24 cellular contexts compared by ENCODE assay signal in the genomic region with DNA sequence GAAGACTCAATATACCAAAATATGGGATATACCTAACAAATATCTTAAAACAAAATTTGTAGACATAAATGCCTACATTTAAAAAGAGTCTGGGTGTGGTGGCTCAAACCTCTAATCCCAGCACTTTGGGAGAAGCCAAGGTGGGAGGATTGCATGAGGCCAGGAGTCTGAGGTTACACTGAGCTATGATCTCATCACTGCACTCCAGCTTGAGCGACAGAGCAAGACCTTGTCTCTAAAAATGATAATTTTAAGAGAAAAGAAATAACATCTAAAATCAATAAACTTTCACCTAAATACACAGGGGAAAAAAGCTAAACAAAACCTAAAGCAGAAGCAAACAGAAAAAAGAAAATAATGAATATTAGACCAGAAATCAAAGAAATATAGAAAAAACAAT.
"Had no signal": no experiment of that assay in that cellular context is flagged by ENCODE, and none has a peak within 500 bp of the region (broad histone marks: within the 10 kb centered on the region; RNA-seq: fewer than 3 reads in every experiment).

No MANE protein-coding gene starts in this region.

- H3K4me3 ChIP-seq: colonic mucosa, esophagus squamous epithelium, gastrocnemius medialis, heart right ventricle, left lung, lower lobe of right lung, mucosa of descending colon had no signal

- H3K36me3 ChIP-seq: colonic mucosa, esophagus squamous epithelium, gastrocnemius medialis, heart right ventricle, left lung, lower lobe of right lung had no signal

- ATAC-seq: effector memory CD8-positive, alpha-beta T cell; esophagus mucosa; gastrocnemius medialis; heart right ventricle; left colon; left lung; left ventricle myocardium superior; lower lobe of right lung; mucosa of descending colon had no signal

- DNase-seq: colonic mucosa; cortex of kidney; effector CD8-positive, alpha-beta T cell; effector memory CD8-positive, alpha-beta T cell; endodermal cell; erythroblast; esophagus squamous epithelium; foreskin fibroblast; foreskin melanocyte; gastrocnemius medialis; glutamatergic neuron; head of caudate nucleus; heart right ventricle; hippocampal formation; left colon; left lung; left ventricle myocardium superior; lower lobe of right lung; mesenchymal stem cell; mucosa of descending colon; naive B cell had no signal

- H3K9me3 ChIP-seq: colonic mucosa, esophagus squamous epithelium, gastrocnemius medialis, mucosa of descending colon had no signal

- H3K4me1 ChIP-seq: colonic mucosa, esophagus squamous epithelium, gastrocnemius medialis, heart right ventricle, left lung, lower lobe of right lung had no signal

- H3K27me3 ChIP-seq: colonic mucosa, esophagus squamous epithelium, gastrocnemius medialis, heart right ventricle, left lung had no signal

- H3K27ac ChIP-seq: colonic mucosa, epithelial cell of prostate, esophagus squamous epithelium, gastrocnemius medialis, heart right ventricle, left lung, lower lobe of right lung had no signal

- FAIRE-seq: keratinocyte had no signal
